Comparison of ENCODE assay signal across 8 cellular contexts in genomic region chr19:11587302-11587972, GRCh38.
DNase-seq lines count a peak whose midpoint lies in the region; ATAC-seq, FAIRE-seq and TF ChIP-seq lines count a peak whose summit lies in the region.

No MANE protein-coding gene starts in this region.

- peak overlapping the region; percentile 10 for H3K27ac Mint-ChIP-seq in central memory CD8-positive, alpha-beta T cell (ENCODE audit: low read depth)

- TF ChIP-seq CTCF in AG09309 (IDR thresholded peaks at IDR 0.05; ENCODE audit: control insufficient read depth, insufficient read depth, low read depth, low read length, missing control alignments), result peak; percentile 91

- peaks cover 10% of the 10 kb centered on the region for H3K4me1 Mint-ChIP-seq in central memory CD8-positive, alpha-beta T cell

- H3K36me3 Mint-ChIP-seq in central memory CD8-positive, alpha-beta T cell (ENCODE audit: insufficient read depth), result no peaks in the 10 kb centered on the region

- no peaks in the 10 kb centered on the region for H3K27me3 Mint-ChIP-seq in central memory CD8-positive, alpha-beta T cell

- H3K9me3 Mint-ChIP-seq in central memory CD8-positive, alpha-beta T cell, result no peaks in the 10 kb centered on the region

- no peak overlapping the region for H3K4me3 Mint-ChIP-seq in central memory CD8-positive, alpha-beta T cell

- peak; percentile 84 for ATAC-seq in activated CD4-positive, CD25-positive, alpha-beta regulatory T cell treated with anti-CD3 and anti-CD28 coated beads, Interleukin-2, amount 50 U/mL, for 24 hours
- ATAC-seq in central memory CD8-positive, alpha-beta T cell (replicated peaks; ENCODE audit: extremely low read depth, poor library complexity, severe bottlenecking), result peak; percentile 67
- ATAC-seq in GM18907 (IDR thresholded peaks at IDR 0.05; ENCODE audit: unreplicated experiment), result no peak

- no peak overlapping the region for H3K4me3 ChIP-seq in AG09309 (ENCODE audit: control insufficient read depth, low read depth, low read length)

- TF ChIP-seq POLR2A in H54 (IDR thresholded peaks at IDR 0.05; ENCODE audit: low read depth, low read length), result no peak

- peak; percentile 85 for FAIRE-seq in H54 (lab: Jason Lieb, UNC)

- DNase-seq in AG09309 (ENCODE audit: low read depth), result no peak
- DNase-seq in H54 (ENCODE audit: insufficient read length, low spot score), result peak; percentile 73
- DNase-seq in NCI-H2227 treated with DMSO at 0.1 percent for 48 hours (lab: John Stamatoyannopoulos, UW), result peak; percentile 48
- peak; percentile 69 to 73 for DNase-seq in central memory CD8-positive, alpha-beta T cell (ENCODE audit: low spot score in 2 of 2)
- DNase-seq in left kidney (ENCODE audit: low read depth, low spot score), result peak; percentile 82
- peak; percentile 83 to 85 for DNase-seq in stimulated activated CD4-positive, alpha-beta T cell treated with anti-CD3 and anti-CD28 coated beads, Interleukin-2, amount 100 ng/mL, for 24 hours
